In genomic region chr15:56099311-56099710, GRCh38 we compare ENCODE assay signal across 22 cellular contexts.
"Had no signal": no experiment of that assay in that cellular context is flagged by ENCODE, and none has a peak within 500 bp of the region (broad histone marks: within the 10 kb centered on the region; RNA-seq: fewer than 3 reads in every experiment).

No MANE protein-coding gene starts in this region.

- H3K4me3 Mint-ChIP-seq: activated B cell treated with CpG ODN at 0.5 μM for 24 hours; activated CD4-positive, alpha-beta T cell treated with anti-CD3 and anti-CD28 coated beads for 36 hours; activated naive CD8-positive, alpha-beta T cell treated with anti-CD3 and anti-CD28 coated beads for 36 hours; neural crest cell; stimulated activated naive B cell treated with anti-CD40 and anti-IgM and Interleukin-4, amounts not matched to agents 10 μg/mL and 1 μg/mL and 100 μg/mL, for 72 hours; T-helper 1 cell treated with Interleukin-12 subunit alpha and Interleukin-12 subunit beta and Interleukin-4 antibody, amounts not matched to agents 30 μg/mL and 1 μg/mL, for 36 hours; type B pancreatic cell had no signal

- H3K27me3 ChIP-seq: left lung, vagina had no signal

- DNase-seq: activated B cell treated with CpG ODN at 0.5 μM for 24 hours; activated CD4-positive, alpha-beta T cell treated with anti-CD3 and anti-CD28 coated beads for 36 hours; activated CD4-positive, alpha-beta T cell treated with anti-CD3 and anti-CD28 coated beads, Interleukin-2, amount 50 U/mL, for 4 hours; activated CD8-positive, alpha-beta memory T cell treated with anti-CD3 and anti-CD28 coated beads for 24 hours; activated naive CD4-positive, alpha-beta T cell treated with Interleukin-2 at 50 U/mL for 16 hours; activated naive CD8-positive, alpha-beta T cell treated with anti-CD3 and anti-CD28 coated beads for 36 hours; activated T-cell treated with anti-CD3 and anti-CD28 coated beads, Interleukin-2, amount 50 U/mL, for 48 hours; amniotic stem cell; cortex of kidney; left lung; mammary epithelial cell; small intestine; stimulated activated CD4-positive, alpha-beta T cell treated with anti-CD3 and anti-CD28 coated beads, Interleukin-2, amount 100 ng/mL, for 48 hours; stimulated activated CD8-positive, alpha-beta memory T cell treated with anti-CD3 and anti-CD28 coated beads, Interleukin-4, amount 100 ng/mL, for 48 hours; stimulated activated naive B cell treated with anti-CD40 and anti-IgM and Interleukin-4, amounts not matched to agents 10 μg/mL and 1 μg/mL and 100 μg/mL, for 72 hours had no signal

- FAIRE-seq: bronchial epithelial cell, small intestine had no signal

- H3K27ac ChIP-seq: epithelial cell of prostate, left lung, vagina had no signal

- H3K9me3 Mint-ChIP-seq: activated B cell treated with CpG ODN at 0.5 μM for 24 hours; activated naive CD8-positive, alpha-beta T cell treated with anti-CD3 and anti-CD28 coated beads for 36 hours; neural crest cell; stimulated activated naive B cell treated with anti-CD40 and anti-IgM and Interleukin-4, amounts not matched to agents 10 μg/mL and 1 μg/mL and 100 μg/mL, for 72 hours; T-helper 1 cell treated with Interleukin-12 subunit alpha and Interleukin-12 subunit beta and Interleukin-4 antibody, amounts not matched to agents 30 μg/mL and 1 μg/mL, for 36 hours; type B pancreatic cell had no signal

- ATAC-seq: activated CD4-positive, alpha-beta T cell treated with anti-CD3 and anti-CD28 coated beads for 36 hours; left lung; stimulated activated naive B cell treated with anti-CD40 and anti-IgM and Interleukin-4, amounts not matched to agents 10 μg/mL and 1 μg/mL and 100 μg/mL, for 72 hours had no signal

- H3K27me3 Mint-ChIP-seq: activated B cell treated with CpG ODN at 0.5 μM for 24 hours; activated CD4-positive, alpha-beta T cell treated with anti-CD3 and anti-CD28 coated beads for 36 hours; activated naive CD8-positive, alpha-beta T cell treated with anti-CD3 and anti-CD28 coated beads for 36 hours; progenitor cell of endocrine pancreas; stimulated activated naive B cell treated with anti-CD40 and anti-IgM and Interleukin-4, amounts not matched to agents 10 μg/mL and 1 μg/mL and 100 μg/mL, for 72 hours; type B pancreatic cell had no signal

- H3K27ac Mint-ChIP-seq: activated B cell treated with CpG ODN at 0.5 μM for 24 hours; activated CD4-positive, alpha-beta T cell treated with anti-CD3 and anti-CD28 coated beads for 36 hours; activated naive CD8-positive, alpha-beta T cell treated with anti-CD3 and anti-CD28 coated beads for 36 hours; progenitor cell of endocrine pancreas; stimulated activated naive B cell treated with anti-CD40 and anti-IgM and Interleukin-4, amounts not matched to agents 10 μg/mL and 1 μg/mL and 100 μg/mL, for 72 hours; T-helper 1 cell treated with Interleukin-12 subunit alpha and Interleukin-12 subunit beta and Interleukin-4 antibody, amounts not matched to agents 30 μg/mL and 1 μg/mL, for 36 hours; type B pancreatic cell had no signal

- H3K9me3 ChIP-seq: left lung, vagina had no signal

- H3K4me3 ChIP-seq: left lung, vagina had no signal

- H3K4me1 Mint-ChIP-seq: activated B cell treated with CpG ODN at 0.5 μM for 24 hours; activated CD4-positive, alpha-beta T cell treated with anti-CD3 and anti-CD28 coated beads for 36 hours; activated naive CD8-positive, alpha-beta T cell treated with anti-CD3 and anti-CD28 coated beads for 36 hours; neural crest cell; stimulated activated naive B cell treated with anti-CD40 and anti-IgM and Interleukin-4, amounts not matched to agents 10 μg/mL and 1 μg/mL and 100 μg/mL, for 72 hours had no signal

- H3K4me1 ChIP-seq: left lung, vagina had no signal
